Comparison of ENCODE assay signal across 12 cellular contexts in genomic region chr2:177257471-177257870, GRCh38. TPM values are rescaled to one million over a fixed set of nuclear protein-coding genes. Genes with fewer than 3 reads are reported as not detected.
DNase-seq lines count a peak whose midpoint lies in the region; ATAC-seq, FAIRE-seq and TF ChIP-seq lines count a peak whose summit lies in the region.
"Had no signal": no experiment of that assay in that cellular context is flagged by ENCODE, and none has a peak within 500 bp of the region (broad histone marks: within the 10 kb centered on the region; RNA-seq: fewer than 3 reads in every experiment).

No MANE protein-coding gene starts in this region.

- ATAC-seq in stimulated activated naive CD8-positive, alpha-beta T cell treated with anti-CD3 and anti-CD28 coated beads, Interleukin-15, Interleukin-2, amounts not matched to agents 100 U/mL and 50 U/mL, for 24 hours = no peak
- 0 out of 3 replicates have a peak, but pooled peaks have one; percentile 2 for ATAC-seq in K562
- ATAC-seq in natural killer cell = no peak
- no peak for ATAC-seq in GM18858 (IDR thresholded peaks at IDR 0.05; ENCODE audit: unreplicated experiment)
- ATAC-seq in GM19023 (IDR thresholded peaks at IDR 0.05; ENCODE audit: unreplicated experiment) = no peak
- no peak for ATAC-seq in GM19463 (IDR thresholded peaks at IDR 0.05; ENCODE audit: unreplicated experiment)

- peaks cover 18% of the 10 kb centered on the region for H3K9me3 ChIP-seq in K562 (replicated peaks; ENCODE audit: control insufficient read depth, insufficient read depth, low read depth, low read length)

- FAIRE-seq in K562 (lab: Jason Lieb, UNC) = no peak
- FAIRE-seq: H1 had no signal

- POLR2A ChIA-PET in K562 (lab: Yijun Ruan, JAX) = interaction anchor here (0.6 to 10.9 kb wide), 7 partner anchors 6 to 53 kb away, joined by 3 to 199 read pairs (median 4); partner anchors contain the start of gene NFE2L2

- no TSS peak for BruUV-seq in K562 (replicated peaks; lab: Mats Ljungman, UMichigan)

- no peaks in the 10 kb centered on the region for H3K27me3 ChIP-seq in K562 (ENCODE audit: control insufficient read depth in 2 of 2, insufficient read depth in 2 of 2, low read length in 2 of 2)

- CTCF ChIA-PET in K562 (lab: Yijun Ruan, JAX; ENCODE audit: low intra/inter-chr PET ratio) = no interaction called here

- peaks cover 10% of the 10 kb centered on the region for H3K9me1 ChIP-seq in K562 (ENCODE audit: control insufficient read depth, insufficient read depth, low read length)

- DNase-seq in stimulated activated naive CD8-positive, alpha-beta T cell treated with anti-CD3 and anti-CD28 coated beads, Interleukin-15, Interleukin-2, amounts not matched to agents 100 U/mL and 50 U/mL, for 24 hours = no peak
- DNase-seq in K562 (ENCODE audit: extremely low read depth in 1 of 4, low spot score in 3 of 4) (peak in 1 of 4 experiments; percentile 59), natural killer cell (no peak), DMS79 treated with DMSO at 0.1 percent for 48 hours (lab: John Stamatoyannopoulos, UW) (no peak)
- DNase-seq: NCI-H2081 treated with DMSO at 0.1 percent for 48 hours, T1000 had no signal

- TF ChIP-seq RAD21 in K562 (CRISPR knock-in tag; conservative IDR thresholded peaks at IDR 0.05 in 1 of 2, IDR thresholded peaks at IDR 0.05 in 1 of 2) = no peak

- in situ Hi-C loops in K562 (cut with MboI) = loop anchor here (5.0 kb wide), 1 partner anchor 90 kb away; no protein-coding TSS in a partner anchor

- no peak for TF ChIP-seq EP300 in K562 (IDR thresholded peaks at IDR 0.05; ENCODE audit: low read length)

- peaks cover 73% of the 10 kb centered on the region for H3K36me3 ChIP-seq in K562 (ENCODE audit: control insufficient read depth, insufficient read depth, low read length)

- no peak overlapping the region for H3K4me3 Mint-ChIP-seq in stimulated activated naive CD8-positive, alpha-beta T cell treated with anti-CD3 and anti-CD28 coated beads, Interleukin-15, Interleukin-2, amounts not matched to agents 100 ng/mL and 50 ng/mL, for 24 hours
- peak overlapping the region; percentile 28 for H3K4me3 Mint-ChIP-seq in natural killer cell

- H3K4me1 Mint-ChIP-seq in stimulated activated naive CD8-positive, alpha-beta T cell treated with anti-CD3 and anti-CD28 coated beads, Interleukin-15, Interleukin-2, amounts not matched to agents 100 ng/mL and 50 ng/mL, for 24 hours (ENCODE audit: low read depth) = peaks cover 96% of the 10 kb centered on the region
- H3K4me1 Mint-ChIP-seq in natural killer cell = peaks cover 77 to 92% of the 10 kb centered on the region in 2 donors

- no peaks in the 10 kb centered on the region for H3K9me3 Mint-ChIP-seq in stimulated activated naive CD8-positive, alpha-beta T cell treated with anti-CD3 and anti-CD28 coated beads, Interleukin-15, Interleukin-2, amounts not matched to agents 100 ng/mL and 50 ng/mL, for 24 hours
- H3K9me3 Mint-ChIP-seq in natural killer cell = peaks cover 0 to 2% of the 10 kb centered on the region in 2 donors

- no peak overlapping the region for H3K4me3 ChIP-seq in K562

- H3K27me3 Mint-ChIP-seq in stimulated activated naive CD8-positive, alpha-beta T cell treated with anti-CD3 and anti-CD28 coated beads, Interleukin-15, Interleukin-2, amounts not matched to agents 100 ng/mL and 50 ng/mL, for 24 hours = no peaks in the 10 kb centered on the region
- H3K27me3 Mint-ChIP-seq in natural killer cell (ENCODE audit: low read depth in 2 of 2) = no peaks in the 10 kb centered on the region

- no peak overlapping the region for H2AFZ ChIP-seq in K562 (ENCODE audit: low read depth, low read length)
- H2AFZ ChIP-seq: parathyroid adenoma had no signal

- H3K36me3 Mint-ChIP-seq in stimulated activated naive CD8-positive, alpha-beta T cell treated with anti-CD3 and anti-CD28 coated beads, Interleukin-15, Interleukin-2, amounts not matched to agents 100 ng/mL and 50 ng/mL, for 24 hours (ENCODE audit: low read depth) = peaks cover 77% of the 10 kb centered on the region
- no peaks in the 10 kb centered on the region for H3K36me3 Mint-ChIP-seq in natural killer cell

- H3K4me2 ChIP-seq in K562 (ENCODE audit: insufficient read depth, low read length) = peak overlapping the region; percentile 33

- H3K9ac ChIP-seq in K562 (ENCODE audit: insufficient read depth in 1 of 2, low read depth in 2 of 2, low read length in 2 of 2) = peak overlapping the region in 1 of 2 experiments; percentile 70; a peak in 1 of 4 replicates
- H3K9ac ChIP-seq: parathyroid adenoma had no signal

- TF ChIP-seq CTCF in K562 (IDR thresholded peaks at IDR 0.05 in 2 of 3, conservative IDR thresholded peaks at IDR 0.05 in 1 of 3; ENCODE audit: insufficient read depth in 2 of 3, low read depth in 1 of 3, low read length in 3 of 3) (no peak), natural killer cell (IDR thresholded peaks at IDR 0.05) (no peak)

- intact Hi-C loops in K562 (cut with micrococcal nuclease) (no loop called here), natural killer cell (cut with micrococcal nuclease) (no loop called here)

- H3K79me2 ChIP-seq in K562 (ENCODE audit: control insufficient read depth, insufficient read depth, low read length) = peaks cover 100% of the 10 kb centered on the region

- peaks cover 32 to 72% of the 10 kb centered on the region in 2 experiments for H3K4me1 ChIP-seq in K562 (replicated peaks in 1 of 2; ENCODE audit: control insufficient read depth in 2 of 2, insufficient read depth in 2 of 2, low read length in 2 of 2)

- no peak for TF ChIP-seq POLR2A in K562 (conservative IDR thresholded peaks at IDR 0.05)

- H3K27ac Mint-ChIP-seq in stimulated activated naive CD8-positive, alpha-beta T cell treated with anti-CD3 and anti-CD28 coated beads, Interleukin-15, Interleukin-2, amounts not matched to agents 100 ng/mL and 50 ng/mL, for 24 hours = peak overlapping the region; percentile 50
- peak overlapping the region; percentile 99 to 100 for H3K27ac Mint-ChIP-seq in natural killer cell

- 17% methylated on average over 5 of the region's 5 CpGs for WGBS in K562 (ENCODE audit: insufficient coverage, low coverage, missing lambda C conversion rate)

- H3K27ac ChIP-seq in K562 (ENCODE audit: extremely low read depth, low read depth, low read length) = peak overlapping the region; percentile 52; the same call in 1 of the 3 replicates
- H3K27ac ChIP-seq: parathyroid adenoma had no signal

- H4K20me1 ChIP-seq in K562 (replicated peaks; ENCODE audit: control insufficient read depth, insufficient read depth, low read length) = peaks cover 55% of the 10 kb centered on the region

TF ChIP-seq in K562, 482 proteins besides CTCF, POLR2A, EP300 and RAD21 (continues in another document):
- TF ChIP-seq CREB5 (CRISPR knock-in tag; IDR thresholded peaks at IDR 0.05) (no peak), TEAD1 (CRISPR knock-in tag; IDR thresholded peaks at IDR 0.05) (0 out of 4 replicates have a peak, but pooled peaks of 1 of the 2 experiments have one; percentile 11)

RNA-seq across cellular contexts. Expression of gene NFE2L2, which starts 7.1 kb away (rescaled TPM):
- total RNA-seq in K562 (2011; cell fraction: chromatin; rRNA removed; ENCODE audit: low replicate concordance) = 61.8 and 169 TPM in 2 replicates
- total RNA-seq in K562 (2011; cell fraction: nucleolus; rRNA removed) = 36.7 and 42.6 TPM in 2 replicates
- 59.8 and 96.6 TPM in 2 replicates for total RNA-seq in K562 (2011; cell fraction: nucleoplasm; rRNA removed)
- total RNA-seq in K562 (2014; rRNA removed) (33.2 and 46.0 TPM in 2 replicates), K562 (2014; rRNA removed; fragmentation: Illumina TruSeq; extraction: Trizol) (59.3 and 72.0 TPM in 2 replicates), K562 (2015; rRNA removed; fragmentation: Illumina TruSeq; extraction: Trizol) (62.5 and 67.8 TPM in 2 replicates), K562 (2021) (60.8 and 64.8 TPM in 2 replicates), natural killer cell (10 to 100 TPM; 76.0 to 99.8 (median 84.6) TPM)
- polyA plus RNA-seq in K562 (2011; rRNA removed) (93.2 and 120 TPM in 2 replicates), K562 (2014; fragmentation: Illumina TruSeq; extraction: Trizol) (91.0 and 100 TPM in 2 replicates), K562 (2014; fragmentation: Nextera tagmentation; extraction: Ambion mirVana) (10 to 100 TPM; 29.3 to 34.8 TPM), K562 (2014; rRNA removed) (54.9 and 56.3 TPM in 2 replicates)
- polyA plus RNA-seq in K562 (2011; cell fraction: cytosol; rRNA removed) = 58.4 and 68.0 TPM in 2 replicates
- 62.5 and 70.2 TPM in 2 replicates for polyA plus RNA-seq in K562 (2011; cell fraction: nucleus; rRNA removed)
- polyA plus RNA-seq in K562 (2012) = 42.7 and 78.6 TPM in 2 replicates
- polyA minus RNA-seq in K562 (2011; rRNA and poly(A)+ RNA removed) = 108 and 150 TPM in 2 replicates
- polyA minus RNA-seq in K562 (2011; cell fraction: cytosol; rRNA and poly(A)+ RNA removed) = 40.0 and 70.1 TPM in 2 replicates
- 52.2 and 71.1 TPM in 2 replicates for polyA minus RNA-seq in K562 (2011; cell fraction: nucleus; rRNA and poly(A)+ RNA removed)

RNA-seq across cellular contexts. Expression of gene HNRNPA3, which starts 44.9 kb away (rescaled TPM):
- total RNA-seq in K562 (2011; cell fraction: chromatin; rRNA removed; ENCODE audit: low replicate concordance) = 113 and 428 TPM in 2 replicates
- total RNA-seq in K562 (2011; cell fraction: nucleolus; rRNA removed) = 48.9 and 75.0 TPM in 2 replicates
- total RNA-seq in K562 (2011; cell fraction: nucleoplasm; rRNA removed) = 198 and 354 TPM in 2 replicates
- total RNA-seq in K562 (2014; rRNA removed) (72.8 and 79.5 TPM in 2 replicates), K562 (2014; rRNA removed; fragmentation: Illumina TruSeq; extraction: Trizol) (130 and 151 TPM in 2 replicates), K562 (2015; rRNA removed; fragmentation: Illumina TruSeq; extraction: Trizol) (112 and 114 TPM in 2 replicates), K562 (2021) (249 and 272 TPM in 2 replicates), natural killer cell (100 to 1,000 TPM; 223 to 298 (median 289) TPM)
- polyA plus RNA-seq in K562 (2011; rRNA removed) (150 and 215 TPM in 2 replicates), K562 (2014; fragmentation: Illumina TruSeq; extraction: Trizol) (356 and 381 TPM in 2 replicates), K562 (2014; fragmentation: Nextera tagmentation; extraction: Ambion mirVana) (100 to 1,000 TPM; 108 to 192 TPM), K562 (2014; rRNA removed) (381 and 428 TPM in 2 replicates)
- 28.0 and 59.6 TPM in 2 replicates for polyA plus RNA-seq in K562 (2011; cell fraction: cytosol; rRNA removed)
- polyA plus RNA-seq in K562 (2011; cell fraction: nucleus; rRNA removed) = 96.2 and 150 TPM in 2 replicates
- 364 and 720 TPM in 2 replicates for polyA plus RNA-seq in K562 (2012)
- 97.6 and 107 TPM in 2 replicates for polyA minus RNA-seq in K562 (2011; rRNA and poly(A)+ RNA removed)
- polyA minus RNA-seq in K562 (2011; cell fraction: cytosol; rRNA and poly(A)+ RNA removed) = 69.7 and 76.8 TPM in 2 replicates
- 57.9 and 104 TPM in 2 replicates for polyA minus RNA-seq in K562 (2011; cell fraction: nucleus; rRNA and poly(A)+ RNA removed)
